1 cellular context compared by ENCODE assay signal in genomic region chr1:15953294-15953771, GRCh38.
TF ChIP-seq lines count a peak whose summit lies in the region.

No MANE protein-coding gene starts in this region.

TF ChIP-seq in WTC11, 78 proteins besides CTCF, POLR2A, EP300 and RAD21 (continued from another document):
- TF ChIP-seq AR (CRISPR knock-in tag; IDR thresholded peaks at IDR 0.05) (no peak), SP1 (CRISPR knock-in tag; conservative IDR thresholded peaks at IDR 0.05) (no peak)
